Comparison of ENCODE assay signal across 8 cellular contexts in genomic region chr1:151157067-151157531, GRCh38. TPM values are rescaled to one million over a fixed set of nuclear protein-coding genes. Genes with fewer than 3 reads are reported as not detected.
DNase-seq lines count a peak whose midpoint lies in the region; ATAC-seq and TF ChIP-seq lines count a peak whose summit lies in the region.

No MANE protein-coding gene starts in this region.

- peaks cover 5 to 19% (median 17%) of the 10 kb centered on the region in 4 donors for H3K4me1 ChIP-seq in esophagus muscularis mucosa

- peak overlapping the region; percentile 27 to 46 (median 32) for H3K4me3 ChIP-seq in esophagus muscularis mucosa

- 71% methylated on average over 6 of the region's 6 CpGs for WGBS in esophagus muscularis mucosa

- peak; percentile 54 for DNase-seq in activated CD4-positive, CD25-positive, alpha-beta regulatory T cell treated with anti-CD3 and anti-CD28 coated beads, Interleukin-2, amount 50 U/mL, for 72 hours
- DNase-seq in esophagus muscularis mucosa (ENCODE audit: extremely low spot score): no peak
- peak; percentile 36 to 37 for DNase-seq in stimulated activated CD8-positive, alpha-beta memory T cell treated with anti-CD3 and anti-CD28 coated beads, Interleukin-7, amount 100 ng/mL, for 4 hours (ENCODE audit: low read depth in 2 of 2)
- no peak for DNase-seq in AG08395 (ENCODE audit: low spot score)
- no peak for DNase-seq in NCI-H2196 treated with DMSO at 0.1 percent for 48 hours (lab: John Stamatoyannopoulos, UW; ENCODE audit: unreplicated experiment)
- no peak for DNase-seq in NCI-H510A (lab: John Stamatoyannopoulos, UW)

- TF ChIP-seq CTCF in esophagus muscularis mucosa (IDR thresholded peaks at IDR 0.05): no peak

- H3K9me3 ChIP-seq in esophagus muscularis mucosa: no peaks in the 10 kb centered on the region

- intact Hi-C loops in esophagus muscularis mucosa (cut with DNase I): loop anchor here (2.0 to 5.0 kb wide), 2 partner anchors 58 to 130 kb away; no protein-coding TSS in a partner anchor

- H3K36me3 ChIP-seq in esophagus muscularis mucosa: peaks cover 17 to 67% (median 55%) of the 10 kb centered on the region in 4 donors

- ATAC-seq in HG03139 (IDR thresholded peaks at IDR 0.05; ENCODE audit: unreplicated experiment): peak; percentile 51
- no peak for ATAC-seq in GM19467 (IDR thresholded peaks at IDR 0.05; ENCODE audit: unreplicated experiment)

- H3K27ac ChIP-seq in esophagus muscularis mucosa (replicated peaks in 1 of 4): peak overlapping the region in 2 of 4 donors; percentile 3 to 25

- H3K27me3 ChIP-seq in esophagus muscularis mucosa: no peaks in the 10 kb centered on the region

- no peak for TF ChIP-seq EP300 in esophagus muscularis mucosa (IDR thresholded peaks at IDR 0.05)

- TF ChIP-seq POLR2A in esophagus muscularis mucosa (IDR thresholded peaks at IDR 0.05; ENCODE audit: low read depth): no peak

RNA-seq across cellular contexts. Expression of gene TNFAIP8L2, which starts 0.7 kb away (rescaled TPM):
- 1 to 10 TPM; 2.8 to 8.3 (median 5.0) TPM for total RNA-seq in esophagus muscularis mucosa

RNA-seq across cellular contexts. Expression of gene LYSMD1, which starts 8.6 kb away (rescaled TPM):
- total RNA-seq in esophagus muscularis mucosa: 10 to 100 TPM; 10.9 to 23.5 (median 12.6) TPM

RNA-seq across cellular contexts. Expression of gene SCNM1, which starts 8.8 kb away (rescaled TPM):
- total RNA-seq in esophagus muscularis mucosa: 10 to 100 TPM; 11.2 to 39.3 (median 21.4) TPM

RNA-seq across cellular contexts. Expression of gene SEMA6C, which starts 10.7 kb away (rescaled TPM):
- 10 to 100 TPM in 1 of 4 donors, 1 to 10 TPM in 3; 5.3 to 12.2 (median 7.3) TPM for total RNA-seq in esophagus muscularis mucosa

RNA-seq across cellular contexts. Expression of gene TMOD4, which starts 18.7 kb away (rescaled TPM):
- total RNA-seq in esophagus muscularis mucosa: 1 to 10 TPM in 2 of 4 donors, not detected in 2; 1.5 to 1.6 TPM

Comparison
In these comparisons a context has a peak if more than half of its experiments do, and no peak if none do; other contexts are left out.
1. DNase-seq: peak in activated CD4-positive, CD25-positive, alpha-beta regulatory T cell treated with anti-CD3 and anti-CD28 coated beads, Interleukin-2, amount 50 U/mL, for 72 hours (single experiment) and stimulated activated CD8-positive, alpha-beta memory T cell treated with anti-CD3 and anti-CD28 coated beads, Interleukin-7, amount 100 ng/mL, for 4 hours (2 of 2); none in esophagus muscularis mucosa (single experiment), AG08395 (single experiment), NCI-H2196 treated with DMSO at 0.1 percent for 48 hours (single experiment) and NCI-H510A (single experiment).